Comparison of ENCODE assay signal across 24 cellular contexts in genomic region chr20:47191074-47191673, GRCh38.
DNase-seq lines count a peak whose midpoint lies in the region; ATAC-seq, FAIRE-seq and TF ChIP-seq lines count a peak whose summit lies in the region.
"Had no signal": no experiment of that assay in that cellular context is flagged by ENCODE, and none has a peak within 500 bp of the region (broad histone marks: within the 10 kb centered on the region; RNA-seq: fewer than 3 reads in every experiment).

No MANE protein-coding gene starts in this region.

- no peak overlapping the region for H2AFZ ChIP-seq in HepG2 (ENCODE audit: low read length)

- TF ChIP-seq CTCF in HepG2 (CRISPR knock-in tag; IDR thresholded peaks at IDR 0.05) (no peak), right lobe of liver (IDR thresholded peaks at IDR 0.05) (no peak), epithelial cell of esophagus (IDR thresholded peaks at IDR 0.05; ENCODE audit: insufficient read depth, low read depth, low read length, missing control alignments) (no peak)

- CTCF ChIA-PET in HepG2 (lab: Yijun Ruan, JAX; ENCODE audit: low intra/inter-chr PET ratio, low total read pairs): no interaction called here

- ATAC-seq in HepG2: no peak
- ATAC-seq in right lobe of liver: no peak
- ATAC-seq in GM21390 (IDR thresholded peaks at IDR 0.05; ENCODE audit: unreplicated experiment): no peak
- no peak for ATAC-seq in GM21786 (IDR thresholded peaks at IDR 0.05; ENCODE audit: unreplicated experiment)
- ATAC-seq: stimulated activated naive B cell treated with anti-CD40 and anti-IgM and Interleukin-4, amounts not matched to agents 10 μg/mL and 1 μg/mL and 100 μg/mL, for 72 hours had no signal

- POLR2A ChIA-PET in HepG2 (lab: Yijun Ruan, JAX): no interaction called here

- TF ChIP-seq POLR2A in HepG2 (IDR thresholded peaks at IDR 0.05; ENCODE audit: insufficient read depth in 1 of 2, low read depth in 2 of 2, low read length in 2 of 2) (no peak), right lobe of liver (IDR thresholded peaks at IDR 0.05) (no peak)

- H3K4me1 ChIP-seq in HepG2 (ENCODE audit: insufficient read depth, low read length): peaks cover 24% of the 10 kb centered on the region
- no peaks in the 10 kb centered on the region for H3K4me1 ChIP-seq in right lobe of liver
- no peaks in the 10 kb centered on the region for H3K4me1 ChIP-seq in effector memory CD4-positive, alpha-beta T cell (ENCODE audit: control insufficient read depth, insufficient read depth, low read length, poor library complexity, severe bottlenecking)

- no peak overlapping the region for H3K27ac ChIP-seq in HepG2 (ENCODE audit: extremely low read length, insufficient read depth, low read length)
- no peak overlapping the region for H3K27ac ChIP-seq in right lobe of liver
- no peak overlapping the region for H3K27ac ChIP-seq in effector memory CD4-positive, alpha-beta T cell (ENCODE audit: insufficient read depth, low read length, poor library complexity, severe bottlenecking)
- H3K27ac ChIP-seq: tibial nerve had no signal

- no peak overlapping the region for H3K9ac ChIP-seq in HepG2 (ENCODE audit: insufficient read depth, low read depth, low read length)

- 7% methylated on average over 1 of the region's 1 CpG for WGBS in HepG2 (ENCODE audit: low lambda C conversion rate)
- 42% methylated on average over 1 of the region's 1 CpG for WGBS in right lobe of liver (ENCODE audit: insufficient coverage, low coverage, low lambda C conversion rate, missing lambda C conversion rate)

- H3K27me3 ChIP-seq in HepG2 (ENCODE audit: control insufficient read depth in 1 of 2, insufficient read depth in 2 of 2, low read length in 2 of 2) (peaks cover 0 to 25% of the 10 kb centered on the region in 2 experiments; a peak in 3 of 5 replicates), right lobe of liver (no peaks in the 10 kb centered on the region)
- no peaks in the 10 kb centered on the region for H3K27me3 ChIP-seq in effector memory CD4-positive, alpha-beta T cell (replicated peaks; ENCODE audit: control insufficient read depth, insufficient read depth, low read length, poor library complexity, severe bottlenecking)
- H3K27me3 ChIP-seq: tibial nerve had no signal

- H3K79me2 ChIP-seq in HepG2 (ENCODE audit: insufficient read depth, low read length): no peaks in the 10 kb centered on the region

- TF ChIP-seq EP300 in HepG2 (IDR thresholded peaks at IDR 0.05; ENCODE audit: low read depth in 2 of 2, low read length in 2 of 2) (no peak), HepG2 (CRISPR knock-in tag; IDR thresholded peaks at IDR 0.05; ENCODE audit: borderline replicate concordance) (no peak)

- TF ChIP-seq RAD21 in HepG2 (CRISPR knock-in tag; IDR thresholded peaks at IDR 0.05): no peak

- H4K20me1 ChIP-seq in HepG2 (ENCODE audit: insufficient read depth, low read length): no peaks in the 10 kb centered on the region

- in situ Hi-C loops in HepG2 (cut with HindIII; ENCODE audit: extremely low pct_ligation_motif_present, low pct_unique_long_range_greater_than_20kb): loop anchor here (10.0 kb wide), 1 partner anchor 434 kb away; no protein-coding TSS in a partner anchor

- H3K36me3 ChIP-seq in HepG2 (replicated peaks in 1 of 2; ENCODE audit: control insufficient read depth in 1 of 2, insufficient read depth in 2 of 2, low read length in 2 of 2): no peaks in the 10 kb centered on the region
- no peaks in the 10 kb centered on the region for H3K36me3 ChIP-seq in right lobe of liver
- H3K36me3 ChIP-seq in effector memory CD4-positive, alpha-beta T cell (ENCODE audit: control insufficient read depth, insufficient read depth, low read length): no peaks in the 10 kb centered on the region

- DNase-seq in HepG2 (ENCODE audit: low spot score) (no peak), right lobe of liver (no peak), RCC 7860 (ENCODE audit: low spot score) (peak; percentile 72), epithelial cell of esophagus (ENCODE audit: low read depth) (peak; percentile 92), cardiac septum (ENCODE audit: low spot score) (no peak)
- DNase-seq in effector memory CD4-positive, alpha-beta T cell: no peak
- DNase-seq: activated CD4-positive, alpha-beta T cell treated with anti-CD3 and anti-CD28 coated beads, Interleukin-2, amount 50 U/mL, for 1 hour; activated CD8-positive, alpha-beta memory T cell treated with anti-CD3 and anti-CD28 coated beads, Interleukin-2, amount 50 U/mL, for 48 hours; activated naive CD4-positive, alpha-beta T cell treated with anti-CD3 and anti-CD28 coated beads, Interleukin-2, amount 10 ng/mL, durations not matched to agents 7 days and 5 days; CD4-positive, CD25-positive, alpha-beta regulatory T cell; cortex of kidney; DMS79; GOT3; Karpas-422; NCI-H1105 treated with DMSO at 0.1 percent for 48 hours; NCI-H69; OCI-M1; stimulated activated naive B cell treated with anti-CD40 and anti-IgM and Interleukin-4, amounts not matched to agents 10 μg/mL and 1 μg/mL and 100 μg/mL, for 72 hours had no signal

- FAIRE-seq in HepG2 (lab: Jason Lieb, UNC): no peak
- peak; percentile 75 for FAIRE-seq in RCC 7860 (lab: Jason Lieb, UNC)
- FAIRE-seq: frontal cortex, GM18507, TTC549 had no signal

- H3K9me3 ChIP-seq in HepG2 (ENCODE audit: low read length) (no peaks in the 10 kb centered on the region), right lobe of liver (no peaks in the 10 kb centered on the region)
- no peaks in the 10 kb centered on the region for H3K9me3 ChIP-seq in effector memory CD4-positive, alpha-beta T cell (ENCODE audit: control insufficient read depth, low read length)
- H3K9me3 ChIP-seq: tibial nerve had no signal

- no peak overlapping the region for H3K4me2 ChIP-seq in HepG2 (ENCODE audit: low read depth, low read length)

- intact Hi-C loops in HepG2 (cut with micrococcal nuclease; ENCODE audit: unreplicated experiment) (no loop called here), right lobe of liver (cut with DNase I) (no loop called here), cardiac septum (cut with DNase I) (no loop called here)

- BruUV-seq in HepG2 (replicated peaks; lab: Mats Ljungman, UMichigan): no TSS peak

- H3K4me3 ChIP-seq in HepG2 (replicated peaks in 1 of 3; ENCODE audit: insufficient read depth in 1 of 3, low read depth in 2 of 3, low read length in 3 of 3): no peak overlapping the region
- H3K4me3 ChIP-seq in right lobe of liver: no peak overlapping the region
- no peak overlapping the region for H3K4me3 ChIP-seq in epithelial cell of esophagus (ENCODE audit: low read length)
- no peak overlapping the region for H3K4me3 ChIP-seq in effector memory CD4-positive, alpha-beta T cell (ENCODE audit: insufficient read depth, low read depth, low read length, poor library complexity, severe bottlenecking)
- H3K4me3 ChIP-seq: tibial nerve had no signal

Comparison
In these comparisons a context has a peak if more than half of its experiments do, and no peak if none do; other contexts are left out.
1. DNase-seq: peak in RCC 7860 (single experiment) and epithelial cell of esophagus (single experiment); none in HepG2 (single experiment), right lobe of liver (0 of 3), cardiac septum (single experiment) and effector memory CD4-positive, alpha-beta T cell (0 of 3).